1 cellular context compared by ENCODE assay signal in genomic region chr11:111347002-111347722, GRCh38.
TF ChIP-seq lines count a peak whose summit lies in the region.

No MANE protein-coding gene starts in this region.

TF ChIP-seq in GM23338, 12 proteins besides CTCF, POLR2A, EP300 and RAD21:
- TF ChIP-seq ZNF462 (CRISPR knock-in tag; IDR thresholded peaks at IDR 0.05): no peak
- TF ChIP-seq JUNB (IDR thresholded peaks at IDR 0.05; ENCODE audit: unreplicated experiment): no peak
- TF ChIP-seq EZH2 (IDR thresholded peaks at IDR 0.05; ENCODE audit: low read depth, unreplicated experiment): no peak
- TF ChIP-seq CREB1 (CRISPR knock-in tag; IDR thresholded peaks at IDR 0.05; ENCODE audit: low read depth): no peak
- no peak for TF ChIP-seq STAT1 (IDR thresholded peaks at IDR 0.05; ENCODE audit: unreplicated experiment)
- TF ChIP-seq POLR2AphosphoS5 (IDR thresholded peaks at IDR 0.05; ENCODE audit: low read depth): no peak
- TF ChIP-seq ETS1 (IDR thresholded peaks at IDR 0.05): no peak
- no peak for TF ChIP-seq NANOG (IDR thresholded peaks at IDR 0.05; ENCODE audit: borderline replicate concordance)
- no peak for TF ChIP-seq ZNF331 (CRISPR knock-in tag; IDR thresholded peaks at IDR 0.05; ENCODE audit: low read depth)
- no peak for TF ChIP-seq EZH2phosphoT487 (IDR thresholded peaks at IDR 0.05; ENCODE audit: unreplicated experiment)
- no peak for TF ChIP-seq ZNF114 (CRISPR knock-in tag; IDR thresholded peaks at IDR 0.05)
- no peak for TF ChIP-seq REST (IDR thresholded peaks at IDR 0.05; ENCODE audit: unreplicated experiment)
